8 cellular contexts compared by ENCODE assay signal in genomic region chr17:41811549-41812175, GRCh38. TPM values are rescaled to one million over a fixed set of nuclear protein-coding genes. Genes with fewer than 3 reads are reported as not detected.
DNase-seq lines count a peak whose midpoint lies in the region; ATAC-seq, FAIRE-seq and TF ChIP-seq lines count a peak whose summit lies in the region.

P3H4 (minus strand) TSS chr17:41811949; CDS start chr17:41811915, 34 bp downstream.

- no peak for FAIRE-seq in astrocyte (lab: Jason Lieb, UNC)

- TF ChIP-seq CTCF in astrocyte (IDR thresholded peaks at IDR 0.05; ENCODE audit: insufficient read depth, low read depth, low read length), result no peak

- H3K4me3 ChIP-seq in astrocyte (ENCODE audit: insufficient read depth, low read depth, low read length) (peak within 1 kb of the TSS; percentile 93), right cardiac atrium (ENCODE audit: low read length) (peak within 1 kb of the TSS; percentile 64), urinary bladder (ENCODE audit: low read depth, low read length) (peak within 1 kb of the TSS; percentile 83)

- no peaks in the 10 kb centered on the region for H3K27me3 ChIP-seq in astrocyte (ENCODE audit: insufficient read depth, low read length)
- no peaks in the 10 kb centered on the region for H3K27me3 ChIP-seq in right cardiac atrium (ENCODE audit: control insufficient read depth, insufficient read depth)

- WGBS in right cardiac atrium, result under 1% methylated on average over 84 of the region's 84 CpGs
- WGBS in urinary bladder, result under 1% methylated on average over 84 of the region's 84 CpGs

- H3K4me2 ChIP-seq in astrocyte (ENCODE audit: low read length), result peak within 1 kb of the TSS; percentile 96

- H3K4me3 Mint-ChIP-seq in T-helper 2 cell treated with Interferon-gamma antibody and Interleukin-4, amounts not matched to agents 5 μg/mL and 100 μg/mL, for 36 hours, result peak within 1 kb of the TSS; percentile 93
- peak within 1 kb of the TSS; percentile 98 for H3K4me3 Mint-ChIP-seq in astrocyte (ENCODE audit: unreplicated experiment)

- ATAC-seq in GM21825 (IDR thresholded peaks at IDR 0.05; ENCODE audit: unreplicated experiment), result peak; percentile 74
- ATAC-seq in right cardiac atrium, result peak; percentile 86 to 88

- peaks cover 32% of the 10 kb centered on the region for H3K4me1 ChIP-seq in astrocyte (ENCODE audit: insufficient read depth, low read length)
- H3K4me1 ChIP-seq in right cardiac atrium (ENCODE audit: control insufficient read depth, insufficient read depth, low read length), result no peaks in the 10 kb centered on the region
- no peaks in the 10 kb centered on the region for H3K4me1 ChIP-seq in urinary bladder (ENCODE audit: insufficient read depth)

- peak within 1 kb of the TSS; percentile 97 for H2AFZ ChIP-seq in astrocyte (ENCODE audit: low read depth, low read length)

- peak within 1 kb of the TSS; percentile 72 for H3K27ac Mint-ChIP-seq in T-helper 2 cell treated with Interferon-gamma antibody and Interleukin-4, amounts not matched to agents 5 μg/mL and 100 μg/mL, for 36 hours
- H3K27ac Mint-ChIP-seq in astrocyte (ENCODE audit: unreplicated experiment), result peak within 1 kb of the TSS; percentile 96

- no peaks in the 10 kb centered on the region for H3K9me3 ChIP-seq in astrocyte (ENCODE audit: insufficient read depth, low read depth, low read length)
- H3K9me3 ChIP-seq in right cardiac atrium (ENCODE audit: control insufficient read depth, low read length), result no peaks in the 10 kb centered on the region

- no peaks in the 10 kb centered on the region for H3K9me3 Mint-ChIP-seq in T-helper 2 cell treated with Interferon-gamma antibody and Interleukin-4, amounts not matched to agents 5 μg/mL and 100 μg/mL, for 36 hours
- H3K9me3 Mint-ChIP-seq in astrocyte (ENCODE audit: unreplicated experiment), result no peaks in the 10 kb centered on the region

- H3K36me3 Mint-ChIP-seq in T-helper 2 cell treated with Interferon-gamma antibody and Interleukin-4, amounts not matched to agents 5 μg/mL and 100 μg/mL, for 36 hours (ENCODE audit: low read depth), result no peaks in the 10 kb centered on the region
- peaks cover 12% of the 10 kb centered on the region for H3K36me3 Mint-ChIP-seq in astrocyte (ENCODE audit: low read depth, unreplicated experiment)

- H3K36me3 ChIP-seq in astrocyte (ENCODE audit: insufficient read depth, low read length) (peaks cover 10% of the 10 kb centered on the region), urinary bladder (ENCODE audit: insufficient read depth) (no peaks in the 10 kb centered on the region)

- H4K20me1 ChIP-seq in astrocyte (ENCODE audit: insufficient read depth, low read length), result peaks cover 65% of the 10 kb centered on the region

- intact Hi-C loops in right cardiac atrium (cut with DNase I), result no loop called here

- H3K4me1 Mint-ChIP-seq in T-helper 2 cell treated with Interferon-gamma antibody and Interleukin-4, amounts not matched to agents 5 μg/mL and 100 μg/mL, for 36 hours (ENCODE audit: low read depth), result peaks cover 15% of the 10 kb centered on the region
- peaks cover 19% of the 10 kb centered on the region for H3K4me1 Mint-ChIP-seq in astrocyte (ENCODE audit: low read depth, unreplicated experiment)

- H3K79me2 ChIP-seq in astrocyte (ENCODE audit: insufficient read depth, low read length), result peaks cover 71% of the 10 kb centered on the region

- peaks cover 14% of the 10 kb centered on the region for H3K27me3 Mint-ChIP-seq in T-helper 2 cell treated with Interferon-gamma antibody and Interleukin-4, amounts not matched to agents 5 μg/mL and 100 μg/mL, for 36 hours (ENCODE audit: low read depth)
- H3K27me3 Mint-ChIP-seq in astrocyte (ENCODE audit: low read depth, unreplicated experiment), result no peaks in the 10 kb centered on the region

- peak within 1 kb of the TSS; percentile 76 for H3K27ac ChIP-seq in astrocyte (ENCODE audit: low read depth, low read length)
- peak within 1 kb of the TSS; percentile 19 for H3K27ac ChIP-seq in right cardiac atrium (ENCODE audit: low read length)
- peak within 1 kb of the TSS; percentile 55 for H3K27ac ChIP-seq in urinary bladder (ENCODE audit: low read depth)

- DNase-seq in COLO829 (ENCODE audit: low spot score) (peak; percentile 60), NCI-H1092 treated with DMSO at 0.1 percent for 48 hours (lab: John Stamatoyannopoulos, UW) (peak; percentile 72), astrocyte (ENCODE audit: low read depth) (peak; percentile 70), right cardiac atrium (peak; percentile 81 to 93 (median 91)), pulmonary artery endothelial cell (ENCODE audit: low read depth, low spot score) (no peak)
- peak; percentile 78 for DNase-seq in T-helper 2 cell treated with Interferon-gamma antibody and Interleukin-4, amounts not matched to agents 5 μg/mL and 100 μg/mL, for 36 hours (ENCODE audit: low spot score)

- H3K9ac ChIP-seq in astrocyte (ENCODE audit: low read length), result peak within 1 kb of the TSS; percentile 96

RNA-seq across cellular contexts. Expression of gene P3H4, which starts in this region (rescaled TPM):
- total RNA-seq in astrocyte (81.5 and 110 TPM in 2 replicates), right cardiac atrium (10 to 100 TPM; 12.1 to 17.1 (median 13.9) TPM), pulmonary artery endothelial cell (49.1 and 59.4 TPM in 2 replicates), urinary bladder (32.1 TPM)
- polyA plus RNA-seq in right cardiac atrium (9.8 TPM), urinary bladder (11.5 TPM)

Comparison
In these comparisons a context has a peak if more than half of its experiments do, and no peak if none do; other contexts are left out.
1. H3K27ac ChIP-seq: peak in every context shown above with its lines; median percentile 76 in astrocyte; 55 in urinary bladder; 19 in right cardiac atrium.